Comparison of ENCODE assay signal across 1 cellular context in the genomic region with DNA sequence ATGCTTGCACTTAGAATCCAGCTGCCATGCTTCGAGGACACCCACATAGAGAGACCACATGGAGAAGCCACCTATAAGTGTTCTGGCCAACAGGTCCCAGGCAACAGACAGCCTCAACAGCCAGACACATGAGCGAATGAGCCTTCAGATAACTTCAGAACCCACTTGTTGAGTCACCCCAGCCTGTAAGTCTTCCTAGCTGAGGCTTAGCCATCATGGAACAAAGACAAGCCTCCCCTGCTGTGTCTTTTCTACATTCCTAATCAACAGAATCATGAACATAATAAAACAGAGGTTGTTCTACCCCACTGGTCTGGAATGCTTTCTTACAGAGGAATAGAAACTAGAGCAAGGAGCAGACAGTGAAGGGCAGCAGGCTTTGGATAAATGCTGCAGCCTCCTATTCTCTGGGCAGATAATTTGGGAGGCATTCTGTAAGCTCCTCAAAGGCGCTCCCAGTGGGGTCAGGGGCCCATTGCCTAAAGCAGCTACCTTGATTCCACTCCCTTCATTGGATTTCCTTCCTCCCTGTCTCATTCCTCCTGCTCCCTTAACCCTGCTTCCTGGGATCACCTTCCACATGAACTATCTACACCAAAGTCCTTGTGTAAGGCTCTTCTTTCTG.
A peak's percentile ranks its signal among the peaks of the same experiment; 100 is the strongest.
TF ChIP-seq lines count a peak whose summit lies in the region.

No MANE protein-coding gene starts in this region.

TF ChIP-seq in H1, 55 proteins besides CTCF, POLR2A, EP300 and RAD21:
- no peak for TF ChIP-seq KDM4A (IDR thresholded peaks at IDR 0.05; ENCODE audit: low read depth, low read length, severe bottlenecking)
- no peak for TF ChIP-seq SP2 (IDR thresholded peaks at IDR 0.05; ENCODE audit: low read length)
- TF ChIP-seq TAF1 (IDR thresholded peaks at IDR 0.05; ENCODE audit: low read depth, low read length): no peak
- TF ChIP-seq, protein P1, sequence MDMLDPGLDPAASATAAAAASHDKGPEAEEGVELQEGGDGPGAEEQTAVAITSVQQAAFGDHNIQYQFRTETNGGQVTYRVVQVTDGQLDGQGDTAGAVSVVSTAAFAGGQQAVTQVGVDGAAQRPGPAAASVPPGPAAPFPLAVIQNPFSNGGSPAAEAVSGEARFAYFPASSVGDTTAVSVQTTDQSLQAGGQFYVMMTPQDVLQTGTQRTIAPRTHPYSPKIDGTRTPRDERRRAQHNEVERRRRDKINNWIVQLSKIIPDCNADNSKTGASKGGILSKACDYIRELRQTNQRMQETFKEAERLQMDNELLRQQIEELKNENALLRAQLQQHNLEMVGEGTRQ (IDR thresholded peaks at IDR 0.05; ENCODE audit: low read length): no peak
- no peak for TF ChIP-seq CBX8 (IDR thresholded peaks at IDR 0.05; ENCODE audit: borderline replicate concordance, low read depth, low read length)
- no peak for TF ChIP-seq EZH2 (IDR thresholded peaks at IDR 0.05; ENCODE audit: low read depth, low read length, severe bottlenecking)
- TF ChIP-seq HDAC2 (IDR thresholded peaks at IDR 0.05; ENCODE audit: borderline replicate concordance in 1 of 2, low read depth in 2 of 2, low read length in 2 of 2): peak in 1 of 2 experiments; percentile 53; a peak in 1 of 4 replicates
- TF ChIP-seq SUZ12 (IDR thresholded peaks at IDR 0.05; ENCODE audit: low read length): no peak
- peak; percentile 56; the same call in 1 of the 2 replicates for TF ChIP-seq SP1 (IDR thresholded peaks at IDR 0.05; ENCODE audit: low read depth, low read length)
- no peak for TF ChIP-seq POLR2AphosphoS5 (IDR thresholded peaks at IDR 0.05; ENCODE audit: low read depth, low read length)
- no peak for TF ChIP-seq BACH1 (IDR thresholded peaks at IDR 0.05; ENCODE audit: low read length)
- no peak for TF ChIP-seq FOSL1 (IDR thresholded peaks at IDR 0.05; ENCODE audit: insufficient read depth, low read depth, low read length)
- no peak for TF ChIP-seq NRF1 (IDR thresholded peaks at IDR 0.05; ENCODE audit: low read depth, low read length)
- TF ChIP-seq, protein P2, sequence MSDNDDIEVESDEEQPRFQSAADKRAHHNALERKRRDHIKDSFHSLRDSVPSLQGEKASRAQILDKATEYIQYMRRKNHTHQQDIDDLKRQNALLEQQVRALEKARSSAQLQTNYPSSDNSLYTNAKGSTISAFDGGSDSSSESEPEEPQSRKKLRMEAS (IDR thresholded peaks at IDR 0.05): peak; percentile 21; the same call in 1 of the 2 replicates
- no peak for TF ChIP-seq HDAC6 (IDR thresholded peaks at IDR 0.05; ENCODE audit: low read depth, low read length)
- 0 out of 2 replicates have a peak, but pooled peaks have one; percentile 44 for TF ChIP-seq JUND (IDR thresholded peaks at IDR 0.05; ENCODE audit: low read length)
- TF ChIP-seq SIN3A (conservative IDR thresholded peaks at IDR 0.05 in 1 of 2, IDR thresholded peaks at IDR 0.05 in 1 of 2; ENCODE audit: low read depth in 1 of 2, low read length in 2 of 2): no peak
- TF ChIP-seq EGR1 (IDR thresholded peaks at IDR 0.05; ENCODE audit: borderline replicate concordance, low read depth, low read length): no peak
- TF ChIP-seq, protein P3, sequence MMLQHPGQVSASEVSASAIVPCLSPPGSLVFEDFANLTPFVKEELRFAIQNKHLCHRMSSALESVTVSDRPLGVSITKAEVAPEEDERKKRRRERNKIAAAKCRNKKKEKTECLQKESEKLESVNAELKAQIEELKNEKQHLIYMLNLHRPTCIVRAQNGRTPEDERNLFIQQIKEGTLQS (IDR thresholded peaks at IDR 0.05; ENCODE audit: insufficient read depth, low read depth, low read length): no peak
- TF ChIP-seq TBP (IDR thresholded peaks at IDR 0.05; ENCODE audit: low read depth, low read length): peak; percentile 59; the same call in 1 of the 2 replicates
- TF ChIP-seq POU5F1 (IDR thresholded peaks at IDR 0.05; ENCODE audit: low read depth, low read length): no peak
- no peak for TF ChIP-seq BRCA1 (IDR thresholded peaks at IDR 0.05; ENCODE audit: low read depth, low read length)
- TF ChIP-seq TEAD4 (IDR thresholded peaks at IDR 0.05; ENCODE audit: low read depth, low read length): peak; percentile 74; the same call in 1 of the 2 replicates
- no peak for TF ChIP-seq SP4 (IDR thresholded peaks at IDR 0.05; ENCODE audit: low read length)
- no peak for TF ChIP-seq CHD1 (IDR thresholded peaks at IDR 0.05; ENCODE audit: low read depth, low read length)
- peak; percentile 34 for TF ChIP-seq NANOG (IDR thresholded peaks at IDR 0.05; ENCODE audit: insufficient read depth, low read depth, low read length, poor library complexity, severe bottlenecking)
- no peak for TF ChIP-seq TCF12 (IDR thresholded peaks at IDR 0.05; ENCODE audit: low read depth, low read length)
